Comparison of ENCODE assay signal across 8 cellular contexts in the genomic region with DNA sequence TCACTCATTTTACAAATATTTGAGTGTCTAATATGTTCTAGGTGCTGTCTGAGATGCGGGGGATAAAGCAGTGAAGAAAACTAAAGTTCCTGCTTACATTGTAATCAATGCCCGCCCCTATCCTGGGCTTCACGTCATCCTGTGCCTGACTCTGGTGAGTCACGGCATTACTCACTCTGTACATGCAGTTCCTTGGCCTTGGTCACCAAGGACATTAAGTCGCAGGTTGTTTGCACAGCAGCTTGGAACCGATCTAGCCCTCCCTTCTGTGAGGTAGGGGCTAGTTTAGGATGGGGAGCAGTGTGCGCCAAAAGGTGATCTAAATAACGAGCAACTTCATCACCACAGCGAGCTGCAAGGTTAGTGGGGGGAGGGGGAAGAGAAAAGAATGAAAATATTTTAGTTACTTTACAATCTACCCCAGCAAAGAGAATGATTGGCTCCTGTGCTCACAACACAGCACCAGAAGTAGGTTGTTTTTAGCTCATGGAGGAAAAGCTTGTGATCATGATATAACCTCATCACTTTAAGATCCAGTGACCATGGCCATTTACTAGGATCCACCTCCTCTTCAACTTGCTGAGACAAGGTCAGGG. TPM values are rescaled to one million over a fixed set of nuclear protein-coding genes. Genes with fewer than 3 reads are reported as not detected.
A peak's percentile ranks its signal among the peaks of the same experiment; 100 is the strongest.
DNase-seq lines count a peak whose midpoint lies in the region; ATAC-seq, FAIRE-seq and TF ChIP-seq lines count a peak whose summit lies in the region.

No MANE protein-coding gene starts in this region.

- H3K79me2 ChIP-seq in K562 (ENCODE audit: control insufficient read depth, insufficient read depth, low read length) = no peaks in the 10 kb centered on the region

- DNase-seq in AG09319 (ENCODE audit: extremely low read depth, low read depth) = peak; percentile 22
- peak; percentile 51 for DNase-seq in NCI-H226
- peak; percentile 23 to 67 (median 38) for DNase-seq in K562 (ENCODE audit: extremely low read depth in 1 of 4, low spot score in 3 of 4)
- DNase-seq in epidermal melanocyte (ENCODE audit: insufficient read length, low spot score) = no peak
- DNase-seq in NCI-H82 treated with DMSO at 0.1 percent for 48 hours (lab: John Stamatoyannopoulos, UW; ENCODE audit: unreplicated experiment) = no peak
- DNase-seq in SKM-1 (lab: John Stamatoyannopoulos, UW; ENCODE audit: unreplicated experiment) = no peak
- no peak for DNase-seq in NCI-H187 treated with DMSO at 0.1 percent for 48 hours (lab: John Stamatoyannopoulos, UW)

- peak; percentile 85 for FAIRE-seq in K562 (lab: Jason Lieb, UNC)

- no peaks in the 10 kb centered on the region for H3K27me3 ChIP-seq in K562 (ENCODE audit: control insufficient read depth in 2 of 2, insufficient read depth in 2 of 2, low read length in 2 of 2)
- H3K27me3 ChIP-seq in mucosa of stomach (ENCODE audit: control insufficient read depth, insufficient read depth, low read length) = no peaks in the 10 kb centered on the region

- 3% methylated on average over 6 of the region's 9 CpGs for WGBS in K562 (ENCODE audit: insufficient coverage, low coverage, missing lambda C conversion rate)

- peaks cover 6% of the 10 kb centered on the region; the same call in 1 of the 3 replicates for H3K36me3 ChIP-seq in K562 (ENCODE audit: control insufficient read depth, insufficient read depth, low read length)
- H3K36me3 ChIP-seq in mucosa of stomach (ENCODE audit: control insufficient read depth, insufficient read depth, low read length) = no peaks in the 10 kb centered on the region

- no peak for TF ChIP-seq CTCF in AG09319 (IDR thresholded peaks at IDR 0.05; ENCODE audit: low read depth, low read length)
- TF ChIP-seq CTCF in K562 (IDR thresholded peaks at IDR 0.05 in 2 of 3, conservative IDR thresholded peaks at IDR 0.05 in 1 of 3; ENCODE audit: insufficient read depth in 2 of 3, low read depth in 1 of 3, low read length in 3 of 3) = no peak

- peak overlapping the region in 1 of 2 experiments; percentile 20; a peak in 1 of 4 replicates for H3K9ac ChIP-seq in K562 (ENCODE audit: insufficient read depth in 1 of 2, low read depth in 2 of 2, low read length in 2 of 2)
- H3K9ac ChIP-seq in mucosa of stomach (ENCODE audit: low read length) = peak overlapping the region; percentile 61

- intact Hi-C loops in K562 (cut with micrococcal nuclease) = no loop called here

- peak overlapping the region; percentile 66; the same call in 1 of the 2 replicates for H2AFZ ChIP-seq in K562 (ENCODE audit: low read depth, low read length)

- no peak for TF ChIP-seq EP300 in K562 (IDR thresholded peaks at IDR 0.05; ENCODE audit: low read length)

- H3K4me3 ChIP-seq in K562 (no peak overlapping the region), mucosa of stomach (ENCODE audit: low read length) (no peak overlapping the region)

- H3K9me3 ChIP-seq in K562 (replicated peaks; ENCODE audit: control insufficient read depth, insufficient read depth, low read depth, low read length) (no peaks in the 10 kb centered on the region), mucosa of stomach (ENCODE audit: control insufficient read depth, low read length) (no peaks in the 10 kb centered on the region)

- TF ChIP-seq RAD21 in K562 (CRISPR knock-in tag; conservative IDR thresholded peaks at IDR 0.05 in 1 of 2, IDR thresholded peaks at IDR 0.05 in 1 of 2) = no peak

- H3K9me1 ChIP-seq in K562 (ENCODE audit: control insufficient read depth, insufficient read depth, low read length) = no peaks in the 10 kb centered on the region

- peak overlapping the region; percentile 46 for H3K4me2 ChIP-seq in K562 (ENCODE audit: insufficient read depth, low read length)

- peaks cover 0 to 5% of the 10 kb centered on the region in 2 experiments; a peak in 2 of 5 replicates for H3K4me1 ChIP-seq in K562 (replicated peaks in 1 of 2; ENCODE audit: control insufficient read depth in 2 of 2, insufficient read depth in 2 of 2, low read length in 2 of 2)
- H3K4me1 ChIP-seq in mucosa of stomach (ENCODE audit: control insufficient read depth, insufficient read depth, low read length) = peaks cover 15% of the 10 kb centered on the region

- in situ Hi-C loops in K562 (cut with MboI) = no loop called here

- BruUV-seq in K562 (replicated peaks; lab: Mats Ljungman, UMichigan) = no TSS peak

- no peak for TF ChIP-seq POLR2A in K562 (conservative IDR thresholded peaks at IDR 0.05)

- ATAC-seq in K562 = peak; percentile 96

- POLR2A ChIA-PET in K562 (lab: Yijun Ruan, JAX) = interaction anchor here (1.0 kb wide), 1 partner anchor 20 kb away, joined by 5 read pairs; no protein-coding TSS in a partner anchor

- peak overlapping the region; percentile 65; the same call in 2 of the 3 replicates for H3K27ac ChIP-seq in K562 (ENCODE audit: extremely low read depth, low read depth, low read length)

- CTCF ChIA-PET in K562 (lab: Yijun Ruan, JAX; ENCODE audit: low intra/inter-chr PET ratio) = no interaction called here

- H4K20me1 ChIP-seq in K562 (replicated peaks; ENCODE audit: control insufficient read depth, insufficient read depth, low read length) = no peaks in the 10 kb centered on the region

TF ChIP-seq in K562, 482 proteins besides CTCF, POLR2A, EP300 and RAD21 (continues in another document):
- TF ChIP-seq ZNF668 (CRISPR knock-in tag; IDR thresholded peaks at IDR 0.05) = no peak
- TF ChIP-seq NR1H2 (CRISPR knock-in tag; IDR thresholded peaks at IDR 0.05) = no peak
- no peak for TF ChIP-seq MEIS2 (IDR thresholded peaks at IDR 0.05; ENCODE audit: partially characterized antibody)
- no peak for TF ChIP-seq TEAD4 (IDR thresholded peaks at IDR 0.05; ENCODE audit: low read length)
- TF ChIP-seq TEAD4 (CRISPR knock-in tag; IDR thresholded peaks at IDR 0.05; ENCODE audit: borderline replicate concordance) = no peak
- no peak for TF ChIP-seq ZNF146 (CRISPR knock-in tag; IDR thresholded peaks at IDR 0.05; ENCODE audit: unreplicated experiment)
- TF ChIP-seq ZNF431 (CRISPR knock-in tag; IDR thresholded peaks at IDR 0.05) = no peak
- TF ChIP-seq JUN (IDR thresholded peaks at IDR 0.05; ENCODE audit: borderline replicate concordance, low read depth, low read length) = peak; percentile 90
- TF ChIP-seq JUN (CRISPR knock-in tag; IDR thresholded peaks at IDR 0.05; ENCODE audit: borderline replicate concordance) = no peak
- no peak for TF ChIP-seq ZNF436 (CRISPR knock-in tag; IDR thresholded peaks at IDR 0.05)
- TF ChIP-seq ZNF77 (CRISPR knock-in tag; IDR thresholded peaks at IDR 0.05) = no peak
- no peak for TF ChIP-seq XRCC4 (IDR thresholded peaks at IDR 0.05; ENCODE audit: extremely low read depth, insufficient read depth, insufficient read length)
- no peak for TF ChIP-seq CBX2 (IDR thresholded peaks at IDR 0.05; ENCODE audit: insufficient read depth, low read length, poor library complexity, severe bottlenecking)
- TF ChIP-seq ZNF764 (CRISPR knock-in tag; IDR thresholded peaks at IDR 0.05; ENCODE audit: low read depth) = no peak
- no peak for TF ChIP-seq NR2F6 (CRISPR knock-in tag; IDR thresholded peaks at IDR 0.05)
- no peak for TF ChIP-seq ZFP1 (CRISPR knock-in tag; IDR thresholded peaks at IDR 0.05)
- TF ChIP-seq ZNF57 (CRISPR knock-in tag; IDR thresholded peaks at IDR 0.05) = no peak
- TF ChIP-seq DNMT1 (IDR thresholded peaks at IDR 0.05) = no peak
- TF ChIP-seq, protein P1, sequence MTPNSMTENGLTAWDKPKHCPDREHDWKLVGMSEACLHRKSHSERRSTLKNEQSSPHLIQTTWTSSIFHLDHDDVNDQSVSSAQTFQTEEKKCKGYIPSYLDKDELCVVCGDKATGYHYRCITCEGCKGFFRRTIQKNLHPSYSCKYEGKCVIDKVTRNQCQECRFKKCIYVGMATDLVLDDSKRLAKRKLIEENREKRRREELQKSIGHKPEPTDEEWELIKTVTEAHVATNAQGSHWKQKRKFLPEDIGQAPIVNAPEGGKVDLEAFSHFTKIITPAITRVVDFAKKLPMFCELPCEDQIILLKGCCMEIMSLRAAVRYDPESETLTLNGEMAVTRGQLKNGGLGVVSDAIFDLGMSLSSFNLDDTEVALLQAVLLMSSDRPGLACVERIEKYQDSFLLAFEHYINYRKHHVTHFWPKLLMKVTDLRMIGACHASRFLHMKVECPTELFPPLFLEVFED (CRISPR knock-in tag; conservative IDR thresholded peaks at IDR 0.05) = no peak

RNA-seq across cellular contexts. Expression of a gene that starts 48.0 kb away (rescaled TPM):
- 68.2 and 110 TPM in 2 replicates for total RNA-seq in K562 (2011; cell fraction: chromatin; rRNA removed; ENCODE audit: low replicate concordance)
- total RNA-seq in K562 (2011; cell fraction: nucleolus; rRNA removed) = 28.3 and 38.8 TPM in 2 replicates
- total RNA-seq in K562 (2011; cell fraction: nucleoplasm; rRNA removed) = 78.3 and 144 TPM in 2 replicates
- total RNA-seq in K562 (2014; rRNA removed) = 18.9 and 20.2 TPM in 2 replicates
- total RNA-seq in K562 (2014; rRNA removed; fragmentation: Illumina TruSeq; extraction: Trizol) = 33.3 and 35.0 TPM in 2 replicates
- total RNA-seq in K562 (2015; rRNA removed; fragmentation: Illumina TruSeq; extraction: Trizol) = 26.2 and 30.0 TPM in 2 replicates
- 21.5 and 25.1 TPM in 2 replicates for total RNA-seq in K562 (2021)
- polyA plus RNA-seq in K562 (2011; rRNA removed) = 23.1 and 28.7 TPM in 2 replicates
- polyA plus RNA-seq in K562 (2011; cell fraction: cytosol; rRNA removed) = 10.4 and 14.2 TPM in 2 replicates
- polyA plus RNA-seq in K562 (2011; cell fraction: nucleus; rRNA removed) = 18.9 and 19.5 TPM in 2 replicates
- polyA plus RNA-seq in K562 (2012) = 18.0 and 21.7 TPM in 2 replicates
- polyA plus RNA-seq in K562 (2014; fragmentation: Illumina TruSeq; extraction: Trizol) = 19.7 and 24.4 TPM in 2 replicates
- 10 to 100 TPM; 36.5 to 53.8 TPM for polyA plus RNA-seq in K562 (2014; fragmentation: Nextera tagmentation; extraction: Ambion mirVana)
- polyA plus RNA-seq in K562 (2014; rRNA removed) = 21.1 and 28.0 TPM in 2 replicates
- 47.6 and 55.1 TPM in 2 replicates for polyA minus RNA-seq in K562 (2011; rRNA and poly(A)+ RNA removed)
- 9.2 and 10.6 TPM in 2 replicates for polyA minus RNA-seq in K562 (2011; cell fraction: cytosol; rRNA and poly(A)+ RNA removed)
- 38.2 and 46.8 TPM in 2 replicates for polyA minus RNA-seq in K562 (2011; cell fraction: nucleus; rRNA and poly(A)+ RNA removed)

Comparison
In these comparisons a context has a peak if more than half of its experiments do, and no peak if none do; other contexts are left out.
1. DNase-seq: peak in AG09319 (single experiment), NCI-H226 (single experiment) and K562 (4 of 4); none in epidermal melanocyte (single experiment), NCI-H82 treated with DMSO at 0.1 percent for 48 hours (single experiment), SKM-1 (single experiment) and NCI-H187 treated with DMSO at 0.1 percent for 48 hours (single experiment).